In genomic region chr10:3045471-3046209, GRCh38 we compare ENCODE assay signal across 8 cellular contexts. TPM values are rescaled to one million over a fixed set of nuclear protein-coding genes. Genes with fewer than 3 reads are reported as not detected.
DNase-seq lines count a peak whose midpoint lies in the region; ATAC-seq and TF ChIP-seq lines count a peak whose summit lies in the region.

No MANE protein-coding gene starts in this region.

- no peaks in the 10 kb centered on the region for H3K36me3 Mint-ChIP-seq in activated T-helper 17 cell treated with anti-CD3 and anti-CD28 coated beads, Interleukin-2, amount 50 U/mL, for 72 hours (ENCODE audit: low read depth)

- no peaks in the 10 kb centered on the region for H3K9me3 Mint-ChIP-seq in activated T-helper 17 cell treated with anti-CD3 and anti-CD28 coated beads, Interleukin-2, amount 50 U/mL, for 72 hours

- H3K27ac Mint-ChIP-seq in activated T-helper 17 cell treated with anti-CD3 and anti-CD28 coated beads, Interleukin-2, amount 50 U/mL, for 72 hours = no peak overlapping the region

- peaks cover 9% of the 10 kb centered on the region for H3K27me3 Mint-ChIP-seq in activated T-helper 17 cell treated with anti-CD3 and anti-CD28 coated beads, Interleukin-2, amount 50 U/mL, for 72 hours

- H3K4me3 Mint-ChIP-seq in activated T-helper 17 cell treated with anti-CD3 and anti-CD28 coated beads, Interleukin-2, amount 50 U/mL, for 72 hours = no peak overlapping the region

- peak; percentile 61 for ATAC-seq in activated T-helper 17 cell treated with anti-CD3 and anti-CD28 coated beads, Interleukin-2, amount 50 U/mL, for 72 hours (replicated peaks)
- ATAC-seq in left cardiac atrium = peak; percentile 80 to 95
- no peak for ATAC-seq in HG03175 (IDR thresholded peaks at IDR 0.05; ENCODE audit: unreplicated experiment)
- ATAC-seq in GM19035 (IDR thresholded peaks at IDR 0.05; ENCODE audit: unreplicated experiment) = no peak

- H3K4me1 Mint-ChIP-seq in activated T-helper 17 cell treated with anti-CD3 and anti-CD28 coated beads, Interleukin-2, amount 50 U/mL, for 72 hours = peaks cover 5% of the 10 kb centered on the region

- H3K27me3 ChIP-seq in prostate gland (replicated peaks; ENCODE audit: insufficient read depth) = no peaks in the 10 kb centered on the region
- H3K27me3 ChIP-seq in suprapubic skin = no peaks in the 10 kb centered on the region

- H3K27ac ChIP-seq in prostate gland = peak overlapping the region; percentile 39 to 57
- no peak overlapping the region for H3K27ac ChIP-seq in suprapubic skin

- no peak for TF ChIP-seq EP300 in suprapubic skin (IDR thresholded peaks at IDR 0.05)

- no peaks in the 10 kb centered on the region for H3K9me3 ChIP-seq in prostate gland
- no peaks in the 10 kb centered on the region for H3K9me3 ChIP-seq in suprapubic skin

- intact Hi-C loops in left cardiac atrium (cut with DNase I) (loop anchor here in 1 of 2 donors (10.0 kb wide), 1 partner anchor 121 kb away; no protein-coding TSS in a partner anchor), prostate gland (cut with DNase I) (loop anchor here (2.0 kb wide), 1 partner anchor 49 kb away; no protein-coding TSS in a partner anchor)

- H3K4me3 ChIP-seq in prostate gland (no peak overlapping the region), suprapubic skin (no peak overlapping the region)

- WGBS in prostate gland = 26% methylated on average over 11 of the region's 11 CpGs
- WGBS in suprapubic skin = 17% methylated on average over 6 of the region's 11 CpGs

- TF ChIP-seq POLR2A in prostate gland (IDR thresholded peaks at IDR 0.05) (no peak), suprapubic skin (IDR thresholded peaks at IDR 0.05) (no peak)

- TF ChIP-seq CTCF in prostate gland (IDR thresholded peaks at IDR 0.05) = peak in 2 of 4 experiments; percentile 6 to 8
- no peak for TF ChIP-seq CTCF in suprapubic skin (IDR thresholded peaks at IDR 0.05)

- H3K36me3 ChIP-seq in prostate gland = no peaks in the 10 kb centered on the region
- no peaks in the 10 kb centered on the region for H3K36me3 ChIP-seq in suprapubic skin

- H3K4me1 ChIP-seq in prostate gland (replicated peaks) (no peaks in the 10 kb centered on the region), suprapubic skin (no peaks in the 10 kb centered on the region)

- DNase-seq in GM04504 (ENCODE audit: low read depth) (peak; percentile 42), left cardiac atrium (peak; percentile 67), prostate gland (ENCODE audit: low spot score) (no peak), NCI-H69 (lab: John Stamatoyannopoulos, UW) (no peak), suprapubic skin (ENCODE audit: low spot score in 2 of 2) (no peak)

RNA-seq across cellular contexts. Expression of gene PFKP, which starts 21.7 kb away (rescaled TPM):
- 100 to 1,000 TPM; 349 TPM for total RNA-seq in activated T-helper 17 cell treated with anti-CD3 and anti-CD28 coated beads, Interleukin-2, amount 50 U/mL, for 72 hours
- total RNA-seq in left cardiac atrium (100 to 1,000 TPM in 1 of 2 donors, 10 to 100 TPM in 1; 81.1 to 129 TPM), prostate gland (10 to 100 TPM; 35.1 to 86.9 TPM), suprapubic skin (10 to 100 TPM; 36.7 to 58.9 (median 44.7) TPM)

Comparison
In these comparisons a context has a peak if more than half of its experiments do, and no peak if none do; other contexts are left out.
1. DNase-seq: peak in GM04504 (single experiment) and left cardiac atrium (single experiment); none in prostate gland (single experiment), NCI-H69 (single experiment) and suprapubic skin (0 of 2).
2. ATAC-seq: peak in activated T-helper 17 cell treated with anti-CD3 and anti-CD28 coated beads, Interleukin-2, amount 50 U/mL, for 72 hours (single experiment) and left cardiac atrium (2 of 2); none in HG03175 (single experiment) and GM19035 (single experiment).